In the genomic region with DNA sequence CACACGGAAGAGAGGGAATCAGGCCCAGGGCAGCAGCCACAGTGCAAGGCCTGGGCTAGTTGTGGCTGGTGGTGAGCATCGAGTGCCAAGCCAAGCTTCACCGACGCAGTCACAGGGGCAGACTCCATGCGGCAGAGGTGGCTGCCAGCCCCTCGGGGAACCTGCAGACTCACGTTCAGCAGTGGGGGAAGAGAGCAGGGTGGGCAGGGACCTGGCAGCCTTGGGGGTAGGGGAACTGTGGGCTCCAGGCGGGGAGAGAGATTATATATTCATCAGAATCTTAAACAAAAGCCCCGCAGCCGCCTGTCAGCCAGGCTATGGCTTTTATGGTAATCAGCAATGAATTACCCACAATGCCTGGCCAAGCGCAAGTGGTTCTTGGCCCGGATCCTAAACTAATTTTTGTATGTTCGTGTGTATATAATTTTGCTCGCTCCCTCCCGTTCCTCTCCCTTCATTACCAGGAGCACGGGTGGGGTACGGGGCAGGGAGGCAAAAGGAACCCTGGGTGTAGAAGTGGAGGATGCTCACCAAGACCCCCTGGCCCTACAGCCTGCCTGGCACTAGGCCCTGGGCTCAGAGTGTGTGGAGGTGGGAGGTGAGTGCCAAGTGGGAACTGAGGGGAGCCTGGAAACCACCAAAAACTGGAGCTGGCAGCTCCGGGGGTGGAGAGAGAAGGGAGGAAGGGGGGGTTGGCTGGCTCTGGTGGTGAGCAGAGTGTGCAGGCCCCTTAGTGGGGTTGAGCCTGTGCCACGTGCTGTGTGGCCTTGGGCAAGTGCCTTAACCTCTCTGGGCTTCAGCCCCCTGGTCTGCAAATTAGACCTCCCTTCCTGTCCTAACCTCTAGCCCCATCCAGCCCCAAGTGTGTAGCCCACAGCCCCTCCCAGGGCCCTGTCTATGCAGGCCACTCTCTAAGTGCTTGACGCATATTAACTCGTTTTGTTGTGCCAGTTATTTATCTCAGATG, we compare ENCODE assay signal across 8 cellular contexts. TPM values are rescaled to one million over a fixed set of nuclear protein-coding genes. Genes with fewer than 3 reads are reported as not detected.
DNase-seq lines count a peak whose midpoint lies in the region; ATAC-seq lines count a peak whose summit lies in the region.

No MANE protein-coding gene starts in this region.

- no peaks in the 10 kb centered on the region for H3K36me3 ChIP-seq in muscle layer of colon (ENCODE audit: insufficient read depth, low read length)

- peak overlapping the region; percentile 57 for H3K9ac ChIP-seq in muscle layer of colon (ENCODE audit: low read length)

- peak overlapping the region; percentile 84 for H3K27ac ChIP-seq in muscle layer of colon (ENCODE audit: low read depth, low read length)

- H3K9me3 ChIP-seq in muscle layer of colon (ENCODE audit: low read length), result no peaks in the 10 kb centered on the region

- peak; percentile 43 for DNase-seq in AG08395 (ENCODE audit: low spot score)
- DNase-seq in NCI-H2196 (lab: John Stamatoyannopoulos, UW; ENCODE audit: unreplicated experiment), result peak; percentile 75
- peak; percentile 80 for DNase-seq in dermis blood vessel endothelial cell
- no peak for DNase-seq in NCI-H524 (lab: John Stamatoyannopoulos, UW)

- no peaks in the 10 kb centered on the region for H3K27me3 ChIP-seq in muscle layer of colon (ENCODE audit: control insufficient read depth in 1 of 2, insufficient read depth in 2 of 2, low read length in 2 of 2)

- H3K4me1 ChIP-seq in muscle layer of colon (ENCODE audit: insufficient read depth, low read length), result peaks cover 5% of the 10 kb centered on the region

- ATAC-seq in HG03135 (IDR thresholded peaks at IDR 0.05; ENCODE audit: unreplicated experiment), result no peak
- ATAC-seq in GM21723 (IDR thresholded peaks at IDR 0.05; ENCODE audit: unreplicated experiment), result no peak
- ATAC-seq in GM18858 (IDR thresholded peaks at IDR 0.05; ENCODE audit: unreplicated experiment), result no peak

- peak overlapping the region; percentile 18 to 41 for H3K4me3 ChIP-seq in muscle layer of colon (ENCODE audit: low read depth in 1 of 2, low read length in 2 of 2)

RNA-seq across cellular contexts. Expression of gene PTPRS, which starts 31.9 kb away (rescaled TPM):
- total RNA-seq in dermis blood vessel endothelial cell, result 17.5 and 26.2 TPM in 2 replicates

Comparison
In these comparisons a context has a peak if more than half of its experiments do, and no peak if none do; other contexts are left out.
1. DNase-seq: peak in AG08395 (single experiment), NCI-H2196 (single experiment) and dermis blood vessel endothelial cell (single experiment); none in NCI-H524 (0 of 2).